1 cellular context compared by ENCODE assay signal in genomic region chr15:96209285-96209735, GRCh38.
TF ChIP-seq lines count a peak whose summit lies in the region.

No MANE protein-coding gene starts in this region.

TF ChIP-seq in H1, 55 proteins besides CTCF, POLR2A, EP300 and RAD21 (continued from another document):
- TF ChIP-seq CREB1 (IDR thresholded peaks at IDR 0.05), result no peak
